Comparison of ENCODE assay signal across 2 cellular contexts in the genomic region with DNA sequence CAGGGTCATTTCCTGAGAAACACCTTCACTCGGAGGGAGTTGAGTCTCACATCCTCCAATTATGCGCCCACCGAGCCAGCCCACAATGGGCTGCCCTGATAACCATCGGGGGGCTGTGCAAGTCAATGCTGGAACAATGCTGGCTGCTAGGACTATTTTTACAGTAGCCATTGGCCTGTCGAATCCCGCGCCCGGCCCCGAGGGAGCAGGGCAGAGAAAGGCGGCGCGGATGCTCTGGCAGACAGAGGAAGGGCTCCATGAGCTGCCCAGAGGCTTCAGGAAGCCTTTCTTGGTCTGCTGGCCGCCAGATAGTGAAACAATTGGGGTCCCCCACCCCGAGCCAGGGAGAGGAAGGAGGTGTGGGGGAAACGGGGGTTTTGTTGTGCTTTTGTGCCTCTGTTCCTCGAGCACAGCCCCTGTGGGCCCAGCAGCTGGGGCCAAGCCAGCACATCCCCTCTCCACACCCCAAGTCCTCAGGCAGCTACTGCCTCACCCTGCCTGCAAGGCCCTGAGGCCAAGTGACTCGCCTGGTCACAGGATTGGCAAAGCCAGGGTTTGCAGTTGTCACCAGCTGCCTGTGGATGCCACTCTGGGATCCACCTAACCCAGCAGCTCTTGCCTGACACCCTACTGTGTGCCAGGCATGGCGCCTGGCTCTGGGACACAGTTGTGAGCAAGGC.
A peak's percentile ranks its signal among the peaks of the same experiment; 100 is the strongest.
TF ChIP-seq lines count a peak whose summit lies in the region.

No MANE protein-coding gene starts in this region.

TF ChIP-seq in A549, 52 proteins besides CTCF, POLR2A, EP300 and RAD21:
- TF ChIP-seq, protein P1, sequence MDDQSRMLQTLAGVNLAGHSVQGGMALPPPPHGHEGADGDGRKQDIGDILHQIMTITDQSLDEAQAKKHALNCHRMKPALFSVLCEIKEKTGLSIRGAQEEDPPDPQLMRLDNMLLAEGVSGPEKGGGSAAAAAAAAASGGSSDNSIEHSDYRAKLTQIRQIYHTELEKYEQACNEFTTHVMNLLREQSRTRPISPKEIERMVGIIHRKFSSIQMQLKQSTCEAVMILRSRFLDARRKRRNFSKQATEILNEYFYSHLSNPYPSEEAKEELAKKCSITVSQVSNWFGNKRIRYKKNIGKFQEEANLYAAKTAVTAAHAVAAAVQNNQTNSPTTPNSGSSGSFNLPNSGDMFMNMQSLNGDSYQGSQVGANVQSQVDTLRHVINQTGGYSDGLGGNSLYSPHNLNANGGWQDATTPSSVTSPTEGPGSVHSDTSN (IDR thresholded peaks at IDR 0.05), result no peak
- TF ChIP-seq NR3C1 (IDR thresholded peaks at IDR 0.05), result no peak

TF ChIP-seq in HEK293, 187 proteins besides CTCF, POLR2A, EP300 and RAD21 (continues in another document):
- TF ChIP-seq ZFP3 (tag by site-specific recombination; IDR thresholded peaks at IDR 0.05; ENCODE audit: low read depth) (no peak), ZNF660 (tag by site-specific recombination; IDR thresholded peaks at IDR 0.05) (no peak), ZNF626 (tag by site-specific recombination; IDR thresholded peaks at IDR 0.05) (no peak), KLF10 (tag by site-specific recombination; IDR thresholded peaks at IDR 0.05) (no peak), ZBTB20 (tag by site-specific recombination; IDR thresholded peaks at IDR 0.05) (no peak), ZNF214 (tag by site-specific recombination; IDR thresholded peaks at IDR 0.05; ENCODE audit: borderline replicate concordance) (no peak), ZIC2 (tag by site-specific recombination; IDR thresholded peaks at IDR 0.05) (peak; percentile 41; the same call in 1 of the 2 replicates), ZNF23 (tag by site-specific recombination; IDR thresholded peaks at IDR 0.05; ENCODE audit: borderline replicate concordance) (no peak), ZNF391 (tag by site-specific recombination; IDR thresholded peaks at IDR 0.05; ENCODE audit: borderline replicate concordance, low read depth) (no peak), ZNF791 (tag by site-specific recombination; IDR thresholded peaks at IDR 0.05) (no peak), ZNF239 (tag by site-specific recombination; IDR thresholded peaks at IDR 0.05) (no peak), SCRT1 (tag by site-specific recombination; IDR thresholded peaks at IDR 0.05; ENCODE audit: borderline replicate concordance) (no peak), ZBTB17 (tag by site-specific recombination; IDR thresholded peaks at IDR 0.05) (0 out of 2 replicates have a peak, but pooled peaks have one; percentile 16), PRDM1 (tag by site-specific recombination; IDR thresholded peaks at IDR 0.05) (no peak), ZNF221 (tag by site-specific recombination; IDR thresholded peaks at IDR 0.05; ENCODE audit: borderline replicate concordance) (no peak), ZNF146 (tag by site-specific recombination; IDR thresholded peaks at IDR 0.05) (no peak)
- TF ChIP-seq, protein P2, sequence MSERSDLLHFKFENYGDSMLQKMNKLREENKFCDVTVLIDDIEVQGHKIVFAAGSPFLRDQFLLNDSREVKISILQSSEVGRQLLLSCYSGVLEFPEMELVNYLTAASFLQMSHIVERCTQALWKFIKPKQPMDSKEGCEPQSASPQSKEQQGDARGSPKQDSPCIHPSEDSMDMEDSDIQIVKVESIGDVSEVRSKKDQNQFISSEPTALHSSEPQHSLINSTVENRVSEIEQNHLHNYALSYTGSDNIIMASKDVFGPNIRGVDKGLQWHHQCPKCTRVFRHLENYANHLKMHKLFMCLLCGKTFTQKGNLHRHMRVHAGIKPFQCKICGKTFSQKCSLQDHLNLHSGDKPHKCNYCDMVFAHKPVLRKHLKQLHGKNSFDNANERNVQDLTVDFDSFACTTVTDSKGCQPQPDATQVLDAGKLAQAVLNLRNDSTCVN (tag by site-specific recombination; optimal IDR thresholded peaks at IDR 0.05), result no peak
- TF ChIP-seq, protein P3, sequence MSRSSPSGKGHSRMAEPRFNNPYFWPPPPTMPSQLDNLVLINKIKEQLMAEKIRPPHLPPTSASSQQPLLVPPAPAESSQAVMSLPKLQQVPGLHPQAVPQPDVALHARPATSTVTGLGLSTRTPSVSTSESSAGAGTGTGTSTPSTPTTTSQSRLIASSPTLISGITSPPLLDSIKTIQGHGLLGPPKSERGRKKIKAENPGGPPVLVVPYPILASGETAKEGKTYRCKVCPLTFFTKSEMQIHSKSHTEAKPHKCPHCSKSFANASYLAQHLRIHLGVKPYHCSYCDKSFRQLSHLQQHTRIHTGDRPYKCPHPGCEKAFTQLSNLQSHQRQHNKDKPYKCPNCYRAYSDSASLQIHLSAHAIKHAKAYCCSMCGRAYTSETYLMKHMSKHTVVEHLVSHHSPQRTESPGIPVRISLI (tag by site-specific recombination; IDR thresholded peaks at IDR 0.05), result no peak
- TF ChIP-seq, protein P4, sequence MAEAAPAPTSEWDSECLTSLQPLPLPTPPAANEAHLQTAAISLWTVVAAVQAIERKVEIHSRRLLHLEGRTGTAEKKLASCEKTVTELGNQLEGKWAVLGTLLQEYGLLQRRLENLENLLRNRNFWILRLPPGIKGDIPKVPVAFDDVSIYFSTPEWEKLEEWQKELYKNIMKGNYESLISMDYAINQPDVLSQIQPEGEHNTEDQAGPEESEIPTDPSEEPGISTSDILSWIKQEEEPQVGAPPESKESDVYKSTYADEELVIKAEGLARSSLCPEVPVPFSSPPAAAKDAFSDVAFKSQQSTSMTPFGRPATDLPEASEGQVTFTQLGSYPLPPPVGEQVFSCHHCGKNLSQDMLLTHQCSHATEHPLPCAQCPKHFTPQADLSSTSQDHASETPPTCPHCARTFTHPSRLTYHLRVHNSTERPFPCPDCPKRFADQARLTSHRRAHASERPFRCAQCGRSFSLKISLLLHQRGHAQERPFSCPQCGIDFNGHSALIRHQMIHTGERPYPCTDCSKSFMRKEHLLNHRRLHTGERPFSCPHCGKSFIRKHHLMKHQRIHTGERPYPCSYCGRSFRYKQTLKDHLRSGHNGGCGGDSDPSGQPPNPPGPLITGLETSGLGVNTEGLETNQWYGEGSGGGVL (tag by site-specific recombination; IDR thresholded peaks at IDR 0.05), result no peak
- TF ChIP-seq, protein P5, sequence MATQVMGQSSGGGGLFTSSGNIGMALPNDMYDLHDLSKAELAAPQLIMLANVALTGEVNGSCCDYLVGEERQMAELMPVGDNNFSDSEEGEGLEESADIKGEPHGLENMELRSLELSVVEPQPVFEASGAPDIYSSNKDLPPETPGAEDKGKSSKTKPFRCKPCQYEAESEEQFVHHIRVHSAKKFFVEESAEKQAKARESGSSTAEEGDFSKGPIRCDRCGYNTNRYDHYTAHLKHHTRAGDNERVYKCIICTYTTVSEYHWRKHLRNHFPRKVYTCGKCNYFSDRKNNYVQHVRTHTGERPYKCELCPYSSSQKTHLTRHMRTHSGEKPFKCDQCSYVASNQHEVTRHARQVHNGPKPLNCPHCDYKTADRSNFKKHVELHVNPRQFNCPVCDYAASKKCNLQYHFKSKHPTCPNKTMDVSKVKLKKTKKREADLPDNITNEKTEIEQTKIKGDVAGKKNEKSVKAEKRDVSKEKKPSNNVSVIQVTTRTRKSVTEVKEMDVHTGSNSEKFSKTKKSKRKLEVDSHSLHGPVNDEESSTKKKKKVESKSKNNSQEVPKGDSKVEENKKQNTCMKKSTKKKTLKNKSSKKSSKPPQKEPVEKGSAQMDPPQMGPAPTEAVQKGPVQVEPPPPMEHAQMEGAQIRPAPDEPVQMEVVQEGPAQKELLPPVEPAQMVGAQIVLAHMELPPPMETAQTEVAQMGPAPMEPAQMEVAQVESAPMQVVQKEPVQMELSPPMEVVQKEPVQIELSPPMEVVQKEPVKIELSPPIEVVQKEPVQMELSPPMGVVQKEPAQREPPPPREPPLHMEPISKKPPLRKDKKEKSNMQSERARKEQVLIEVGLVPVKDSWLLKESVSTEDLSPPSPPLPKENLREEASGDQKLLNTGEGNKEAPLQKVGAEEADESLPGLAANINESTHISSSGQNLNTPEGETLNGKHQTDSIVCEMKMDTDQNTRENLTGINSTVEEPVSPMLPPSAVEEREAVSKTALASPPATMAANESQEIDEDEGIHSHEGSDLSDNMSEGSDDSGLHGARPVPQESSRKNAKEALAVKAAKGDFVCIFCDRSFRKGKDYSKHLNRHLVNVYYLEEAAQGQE (tag by site-specific recombination; IDR thresholded peaks at IDR 0.05), result no peak
- TF ChIP-seq, protein P1 (CRISPR knock-in tag; IDR thresholded peaks at IDR 0.05), result no peak
- TF ChIP-seq, protein P6, sequence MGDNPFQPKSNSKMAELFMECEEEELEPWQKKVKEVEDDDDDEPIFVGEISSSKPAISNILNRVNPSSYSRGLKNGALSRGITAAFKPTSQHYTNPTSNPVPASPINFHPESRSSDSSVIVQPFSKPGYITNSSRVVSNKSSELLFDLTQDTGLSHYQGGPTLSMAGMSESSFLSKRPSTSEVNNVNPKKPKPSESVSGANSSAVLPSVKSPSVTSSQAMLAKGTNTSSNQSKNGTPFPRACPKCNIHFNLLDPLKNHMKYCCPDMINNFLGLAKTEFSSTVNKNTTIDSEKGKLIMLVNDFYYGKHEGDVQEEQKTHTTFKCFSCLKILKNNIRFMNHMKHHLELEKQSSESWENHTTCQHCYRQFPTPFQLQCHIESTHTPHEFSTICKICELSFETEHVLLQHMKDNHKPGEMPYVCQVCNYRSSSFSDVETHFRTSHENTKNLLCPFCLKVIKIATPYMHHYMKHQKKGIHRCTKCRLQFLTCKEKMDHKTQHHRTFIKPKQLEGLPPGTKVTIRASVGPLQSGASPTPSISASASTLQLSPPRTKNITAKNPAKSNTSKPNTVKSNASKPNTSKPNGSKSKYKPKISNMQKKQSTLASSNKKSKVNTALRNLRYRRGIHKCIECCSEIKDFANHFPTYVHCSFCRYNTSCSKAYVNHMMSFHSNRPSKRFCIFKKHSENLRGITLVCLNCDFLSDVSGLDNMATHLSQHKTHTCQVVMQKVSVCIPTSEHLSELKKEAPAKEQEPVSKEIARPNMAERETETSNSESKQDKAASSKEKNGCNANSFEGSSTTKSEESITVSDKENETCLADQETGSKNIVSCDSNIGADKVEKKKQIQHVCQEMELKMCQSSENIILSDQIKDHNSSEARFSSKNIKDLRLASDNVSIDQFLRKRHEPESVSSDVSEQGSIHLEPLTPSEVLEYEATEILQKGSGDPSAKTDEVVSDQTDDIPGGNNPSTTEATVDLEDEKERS (tag by site-specific recombination; IDR thresholded peaks at IDR 0.05), result no peak
- TF ChIP-seq, protein P7, sequence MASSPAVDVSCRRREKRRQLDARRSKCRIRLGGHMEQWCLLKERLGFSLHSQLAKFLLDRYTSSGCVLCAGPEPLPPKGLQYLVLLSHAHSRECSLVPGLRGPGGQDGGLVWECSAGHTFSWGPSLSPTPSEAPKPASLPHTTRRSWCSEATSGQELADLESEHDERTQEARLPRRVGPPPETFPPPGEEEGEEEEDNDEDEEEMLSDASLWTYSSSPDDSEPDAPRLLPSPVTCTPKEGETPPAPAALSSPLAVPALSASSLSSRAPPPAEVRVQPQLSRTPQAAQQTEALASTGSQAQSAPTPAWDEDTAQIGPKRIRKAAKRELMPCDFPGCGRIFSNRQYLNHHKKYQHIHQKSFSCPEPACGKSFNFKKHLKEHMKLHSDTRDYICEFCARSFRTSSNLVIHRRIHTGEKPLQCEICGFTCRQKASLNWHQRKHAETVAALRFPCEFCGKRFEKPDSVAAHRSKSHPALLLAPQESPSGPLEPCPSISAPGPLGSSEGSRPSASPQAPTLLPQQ (tag by site-specific recombination; IDR thresholded peaks at IDR 0.05), result peak; percentile 70; the same call in 1 of the 2 replicates
- TF ChIP-seq, protein P8, sequence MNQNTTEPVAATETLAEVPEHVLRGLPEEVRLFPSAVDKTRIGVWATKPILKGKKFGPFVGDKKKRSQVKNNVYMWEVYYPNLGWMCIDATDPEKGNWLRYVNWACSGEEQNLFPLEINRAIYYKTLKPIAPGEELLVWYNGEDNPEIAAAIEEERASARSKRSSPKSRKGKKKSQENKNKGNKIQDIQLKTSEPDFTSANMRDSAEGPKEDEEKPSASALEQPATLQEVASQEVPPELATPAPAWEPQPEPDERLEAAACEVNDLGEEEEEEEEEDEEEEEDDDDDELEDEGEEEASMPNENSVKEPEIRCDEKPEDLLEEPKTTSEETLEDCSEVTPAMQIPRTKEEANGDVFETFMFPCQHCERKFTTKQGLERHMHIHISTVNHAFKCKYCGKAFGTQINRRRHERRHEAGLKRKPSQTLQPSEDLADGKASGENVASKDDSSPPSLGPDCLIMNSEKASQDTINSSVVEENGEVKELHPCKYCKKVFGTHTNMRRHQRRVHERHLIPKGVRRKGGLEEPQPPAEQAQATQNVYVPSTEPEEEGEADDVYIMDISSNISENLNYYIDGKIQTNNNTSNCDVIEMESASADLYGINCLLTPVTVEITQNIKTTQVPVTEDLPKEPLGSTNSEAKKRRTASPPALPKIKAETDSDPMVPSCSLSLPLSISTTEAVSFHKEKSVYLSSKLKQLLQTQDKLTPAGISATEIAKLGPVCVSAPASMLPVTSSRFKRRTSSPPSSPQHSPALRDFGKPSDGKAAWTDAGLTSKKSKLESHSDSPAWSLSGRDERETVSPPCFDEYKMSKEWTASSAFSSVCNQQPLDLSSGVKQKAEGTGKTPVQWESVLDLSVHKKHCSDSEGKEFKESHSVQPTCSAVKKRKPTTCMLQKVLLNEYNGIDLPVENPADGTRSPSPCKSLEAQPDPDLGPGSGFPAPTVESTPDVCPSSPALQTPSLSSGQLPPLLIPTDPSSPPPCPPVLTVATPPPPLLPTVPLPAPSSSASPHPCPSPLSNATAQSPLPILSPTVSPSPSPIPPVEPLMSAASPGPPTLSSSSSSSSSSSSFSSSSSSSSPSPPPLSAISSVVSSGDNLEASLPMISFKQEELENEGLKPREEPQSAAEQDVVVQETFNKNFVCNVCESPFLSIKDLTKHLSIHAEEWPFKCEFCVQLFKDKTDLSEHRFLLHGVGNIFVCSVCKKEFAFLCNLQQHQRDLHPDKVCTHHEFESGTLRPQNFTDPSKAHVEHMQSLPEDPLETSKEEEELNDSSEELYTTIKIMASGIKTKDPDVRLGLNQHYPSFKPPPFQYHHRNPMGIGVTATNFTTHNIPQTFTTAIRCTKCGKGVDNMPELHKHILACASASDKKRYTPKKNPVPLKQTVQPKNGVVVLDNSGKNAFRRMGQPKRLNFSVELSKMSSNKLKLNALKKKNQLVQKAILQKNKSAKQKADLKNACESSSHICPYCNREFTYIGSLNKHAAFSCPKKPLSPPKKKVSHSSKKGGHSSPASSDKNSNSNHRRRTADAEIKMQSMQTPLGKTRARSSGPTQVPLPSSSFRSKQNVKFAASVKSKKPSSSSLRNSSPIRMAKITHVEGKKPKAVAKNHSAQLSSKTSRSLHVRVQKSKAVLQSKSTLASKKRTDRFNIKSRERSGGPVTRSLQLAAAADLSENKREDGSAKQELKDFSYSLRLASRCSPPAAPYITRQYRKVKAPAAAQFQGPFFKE (tag by site-specific recombination; IDR thresholded peaks at IDR 0.05; ENCODE audit: borderline replicate concordance), result no peak
